ENCODE assay signal across 8 cellular contexts in genomic region chr11:65426839-65427690, GRCh38. TPM values are rescaled to one million over a fixed set of nuclear protein-coding genes. Genes with fewer than 3 reads are reported as not detected.
DNase-seq lines count a peak whose midpoint lies in the region; TF ChIP-seq lines count a peak whose summit lies in the region.

No MANE protein-coding gene starts in this region.

- DNase-seq in ELF-1 (ENCODE audit: low read depth, low spot score) (peak; percentile 70), OCI-M1 (lab: John Stamatoyannopoulos, UW) (peak; percentile 92), adrenal gland (peak; percentile 60 to 81 (median 77)), hepatocyte (ENCODE audit: low spot score) (peak; percentile 74), smooth muscle cell (lab: John Stamatoyannopoulos, UW; ENCODE audit: unreplicated experiment) (no peak), SHP77 treated with DMSO at 0.1 percent for 48 hours (lab: John Stamatoyannopoulos, UW) (no peak), NCI-H446 (lab: John Stamatoyannopoulos, UW) (no peak), NCI-H2107 (lab: John Stamatoyannopoulos, UW) (no peak)

- H3K27ac ChIP-seq in adrenal gland (peak overlapping the region; percentile 91 to 100 (median 100)), hepatocyte (peak overlapping the region; percentile 100), smooth muscle cell (ENCODE audit: low read depth) (peak overlapping the region; percentile 100)

- H3F3A ChIP-seq in smooth muscle cell (ENCODE audit: low read depth): peaks cover 72% of the 10 kb centered on the region

- peak overlapping the region in 3 of 4 donors; percentile 82 to 84 (median 83) for H3K4me3 ChIP-seq in adrenal gland
- peak overlapping the region; percentile 63 for H3K4me3 ChIP-seq in hepatocyte
- peak overlapping the region; percentile 88 for H3K4me3 ChIP-seq in smooth muscle cell

- 9 to 18% (median 13%) methylated on average over 9 to 10 of the region's 10 CpGs for WGBS in adrenal gland, 4 donors
- WGBS in hepatocyte (ENCODE audit: low lambda C conversion rate, missing lambda C conversion rate): 52% methylated on average over 10 of the region's 10 CpGs
- 31% methylated on average over 10 of the region's 10 CpGs for WGBS in smooth muscle cell (ENCODE audit: low lambda C conversion rate)

- no peaks in the 10 kb centered on the region for H3K27me3 ChIP-seq in adrenal gland
- H3K27me3 ChIP-seq in hepatocyte: no peaks in the 10 kb centered on the region
- H3K27me3 ChIP-seq in smooth muscle cell (ENCODE audit: low read depth): no peaks in the 10 kb centered on the region

- intact Hi-C loops in adrenal gland (cut with DNase I): no loop called here

- peak overlapping the region; percentile 91 for H3K4me2 ChIP-seq in hepatocyte
- peak overlapping the region; percentile 99 for H3K4me2 ChIP-seq in smooth muscle cell

- H3K9ac ChIP-seq in smooth muscle cell (ENCODE audit: low read depth): peak overlapping the region; percentile 99

- H3K36me3 ChIP-seq in adrenal gland (replicated peaks in 1 of 2) (peaks cover 0 to 39% of the 10 kb centered on the region in 2 donors), hepatocyte (replicated peaks; ENCODE audit: insufficient read depth, low read depth) (no peaks in the 10 kb centered on the region), smooth muscle cell (ENCODE audit: low read depth) (no peaks in the 10 kb centered on the region)

- H2AFZ ChIP-seq in hepatocyte (no peak overlapping the region), smooth muscle cell (ENCODE audit: low read depth) (no peak overlapping the region)

- no peaks in the 10 kb centered on the region for H3K9me3 ChIP-seq in adrenal gland (replicated peaks in 1 of 3)
- H3K9me3 ChIP-seq in hepatocyte (ENCODE audit: low read depth): no peaks in the 10 kb centered on the region
- H3K9me3 ChIP-seq in smooth muscle cell (replicated peaks; ENCODE audit: low read depth): no peaks in the 10 kb centered on the region

- TF ChIP-seq CTCF in adrenal gland (IDR thresholded peaks at IDR 0.05) (no peak), hepatocyte (IDR thresholded peaks at IDR 0.05; ENCODE audit: poor library complexity) (no peak), smooth muscle cell (IDR thresholded peaks at IDR 0.05; ENCODE audit: borderline replicate concordance, insufficient read depth, poor library complexity, severe bottlenecking) (no peak)

- H4K20me1 ChIP-seq in hepatocyte (ENCODE audit: insufficient read depth, poor library complexity, severe bottlenecking): peaks cover 76% of the 10 kb centered on the region
- H4K20me1 ChIP-seq in smooth muscle cell (ENCODE audit: low read depth): peaks cover 94% of the 10 kb centered on the region

- TF ChIP-seq POLR2A in adrenal gland (IDR thresholded peaks at IDR 0.05): peak in 1 of 2 donors; percentile 70

- H3K4me1 ChIP-seq in adrenal gland (replicated peaks in 1 of 2) (peaks cover 6 to 61% of the 10 kb centered on the region in 2 donors), hepatocyte (ENCODE audit: insufficient read depth) (no peaks in the 10 kb centered on the region), smooth muscle cell (ENCODE audit: low read depth) (peaks cover 6% of the 10 kb centered on the region)

- H3K9me2 ChIP-seq in hepatocyte (replicated peaks; ENCODE audit: insufficient read depth): no peaks in the 10 kb centered on the region

- H3K79me2 ChIP-seq in hepatocyte (peaks cover 83% of the 10 kb centered on the region), smooth muscle cell (ENCODE audit: low read depth) (peaks cover 95% of the 10 kb centered on the region)

RNA-seq across cellular contexts. Expression of gene NEAT1, which starts 4.5 kb away (rescaled TPM):
- total RNA-seq in adrenal gland (1,000 to 10,000 TPM in 3 of 8 donors, 100 to 1,000 TPM in 4, 10 to 100 TPM in 1; 64.3 to 1,661 (median 335) TPM), hepatocyte (104 and 130 TPM in 2 replicates), smooth muscle cell (142 and 155 TPM in 2 replicates)
- polyA plus RNA-seq in adrenal gland (1,000 to 10,000 TPM in 2 of 3 donors, 100 to 1,000 TPM in 1; 216 to 6,838 (median 2,645) TPM), hepatocyte (168 and 209 TPM in 2 replicates), smooth muscle cell (14.9 and 84.6 TPM in 2 replicates)

RNA-seq across cellular contexts. Expression of gene FRMD8, which starts 40.6 kb away (rescaled TPM):
- total RNA-seq in adrenal gland (10 to 100 TPM; 20.6 to 52.1 (median 39.6) TPM), hepatocyte (20.8 and 25.7 TPM in 2 replicates), smooth muscle cell (16.7 and 19.1 TPM in 2 replicates)
- polyA plus RNA-seq in adrenal gland (10 to 100 TPM in 2 of 3 donors, 1 to 10 TPM in 1; 5.3 to 21.3 (median 20.4) TPM), hepatocyte (22.2 and 31.0 TPM in 2 replicates), smooth muscle cell (37.8 and 40.8 TPM in 2 replicates)

RNA-seq across cellular contexts. Expression of gene SLC25A45, which starts 44.6 kb away (rescaled TPM):
- 10 to 100 TPM in 1 of 8 donors, 1 to 10 TPM in 7; 1.1 to 12.7 (median 6.7) TPM for total RNA-seq in adrenal gland
- polyA plus RNA-seq in adrenal gland: 10 to 100 TPM in 2 of 3 donors, 1 to 10 TPM in 1; 2.4 to 21.0 (median 14.7) TPM
- total RNA-seq in hepatocyte: 4.9 and 8.8 TPM in 2 replicates
- 13.9 and 20.3 TPM in 2 replicates for polyA plus RNA-seq in hepatocyte
- total RNA-seq in smooth muscle cell: 0.81 and 2.2 TPM in 2 replicates
- polyA plus RNA-seq in smooth muscle cell: 3.4 and 7.7 TPM in 2 replicates

Comparison
In these comparisons a context has a peak if more than half of its experiments do, and no peak if none do; other contexts are left out.
1. DNase-seq: peak in ELF-1 (single experiment), OCI-M1 (single experiment), adrenal gland (7 of 7) and hepatocyte (single experiment); none in smooth muscle cell (single experiment), SHP77 treated with DMSO at 0.1 percent for 48 hours (single experiment), NCI-H446 (0 of 2) and NCI-H2107 (single experiment).
2. Peak in every context shown above with its lines, with median percentiles within 50 percentile points of each other: H3K27ac ChIP-seq and H3K4me3 ChIP-seq.